Comparison of ENCODE assay signal across 1 cellular context in the genomic region with DNA sequence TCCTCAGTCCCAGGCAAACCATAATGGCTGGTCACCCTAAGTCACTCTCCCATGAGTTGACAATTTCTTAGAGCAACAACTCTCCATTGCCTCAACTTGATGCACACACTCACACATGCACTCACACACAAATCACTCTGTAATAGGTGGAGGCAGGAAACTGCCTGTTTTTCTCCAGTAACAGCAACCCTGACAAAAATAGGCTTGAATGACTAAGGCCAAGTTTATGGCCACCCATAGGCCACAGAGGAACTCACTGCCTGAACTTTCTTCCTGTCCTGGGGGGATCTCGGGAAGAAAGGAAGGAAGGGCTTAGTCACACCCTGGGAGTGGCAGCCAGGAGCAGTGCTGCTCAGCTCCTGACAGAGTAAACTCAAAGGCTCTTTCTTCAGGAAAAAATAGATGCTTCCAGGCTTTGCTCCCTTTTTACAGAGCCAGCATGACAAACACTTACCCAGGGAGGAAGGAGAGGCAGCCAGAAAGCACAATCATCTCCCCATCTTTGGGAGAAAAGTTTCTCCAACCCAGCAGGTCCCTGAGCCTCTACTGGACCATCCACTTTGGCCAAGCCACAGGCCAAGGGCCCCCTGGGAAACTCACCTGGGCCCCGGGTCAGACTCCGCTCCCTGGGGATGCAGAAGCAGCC.
TF ChIP-seq lines count a peak whose summit lies in the region.

No MANE protein-coding gene starts in this region.

TF ChIP-seq in SK-N-SH treated with all-trans-retinoic acid at 6 μM for 48 hours, 23 proteins besides CTCF, POLR2A, EP300 and RAD21 (continued from another document):
- TF ChIP-seq TSHZ2 (CRISPR knock-in tag; IDR thresholded peaks at IDR 0.05): no peak
- no peak for TF ChIP-seq OSR1 (CRISPR knock-in tag; IDR thresholded peaks at IDR 0.05)
- TF ChIP-seq ZFP3 (CRISPR knock-in tag; IDR thresholded peaks at IDR 0.05): no peak
